Comparison of ENCODE assay signal across 8 cellular contexts in the genomic region with DNA sequence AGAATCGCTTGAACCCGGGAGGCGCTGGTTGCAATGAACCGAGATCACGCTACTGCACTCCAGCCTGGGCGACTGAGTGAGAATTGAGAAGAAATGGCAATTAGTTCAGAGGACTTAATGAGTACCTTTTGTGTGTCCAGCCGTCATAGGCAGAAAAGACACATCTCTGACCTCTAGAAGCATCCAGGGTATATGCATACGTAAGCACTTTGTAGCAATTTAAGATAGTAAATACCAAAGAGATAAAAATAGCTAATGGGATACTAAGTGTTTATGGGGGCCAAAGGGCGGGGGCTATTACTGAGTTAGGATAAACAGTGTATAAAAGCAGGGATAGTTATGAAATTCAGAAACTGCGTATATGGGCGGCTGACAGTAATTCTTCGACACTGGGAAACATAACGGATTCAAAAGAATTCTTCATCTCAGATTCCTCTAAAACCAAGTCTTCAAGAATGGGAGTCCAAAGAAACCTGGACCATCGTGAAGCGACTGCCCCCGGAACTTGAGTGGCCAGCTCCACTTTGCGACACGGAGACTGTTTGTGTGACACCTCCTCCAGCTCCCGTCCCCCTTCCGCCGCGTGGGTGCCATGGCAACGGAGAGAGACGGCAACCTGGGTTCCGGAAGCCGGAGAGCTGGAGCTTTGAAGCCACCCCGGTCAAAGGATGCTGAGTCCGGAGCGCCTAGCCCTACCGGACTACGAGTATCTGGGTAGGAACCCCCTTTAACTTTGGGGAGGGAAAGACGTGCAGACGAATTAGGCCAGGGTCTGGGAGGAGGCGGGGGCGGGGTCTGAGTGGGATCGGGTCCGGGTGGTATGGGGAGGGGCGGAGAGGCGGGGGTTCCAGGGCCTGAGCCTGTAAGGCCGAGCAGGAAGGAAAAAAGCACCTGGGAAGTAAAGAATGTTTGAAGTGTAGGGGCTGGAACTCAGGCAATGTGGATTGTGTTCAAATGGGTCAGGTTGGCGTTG. TPM values are rescaled to one million over a fixed set of nuclear protein-coding genes. Genes with fewer than 3 reads are reported as not detected.
DNase-seq lines count a peak whose midpoint lies in the region; ATAC-seq and TF ChIP-seq lines count a peak whose summit lies in the region.

A gene with protein sequence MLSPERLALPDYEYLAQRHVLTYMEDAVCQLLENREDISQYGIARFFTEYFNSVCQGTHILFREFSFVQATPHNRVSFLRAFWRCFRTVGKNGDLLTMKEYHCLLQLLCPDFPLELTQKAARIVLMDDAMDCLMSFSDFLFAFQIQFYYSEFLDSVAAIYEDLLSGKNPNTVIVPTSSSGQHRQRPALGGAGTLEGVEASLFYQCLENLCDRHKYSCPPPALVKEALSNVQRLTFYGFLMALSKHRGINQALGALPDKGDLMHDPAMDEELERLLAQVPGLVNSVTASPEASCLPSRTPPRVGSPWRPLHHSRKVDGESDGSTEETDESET (plus strand): TSS at position 624 of the 973 bp plus-strand sequence. CDS start 45 bp downstream, at position 669.

- H3K4me1 Mint-ChIP-seq in dendritic cell treated with granulocyte-macrophage colony-stimulating factor and Interleukin-4, amounts not matched to agents 40 ng/mL and 50 ng/mL, for 4 days (ENCODE audit: low read depth): peaks cover 11% of the 10 kb centered on the region

- intact Hi-C loops in dendritic cell treated with granulocyte-macrophage colony-stimulating factor and Interleukin-4, amounts not matched to agents 40 ng/mL and 50 ng/mL, for 4 days (cut with micrococcal nuclease): no loop called here

- no peaks in the 10 kb centered on the region for H3K4me1 ChIP-seq in BE2C

- peak within 1 kb of the TSS; percentile 82 for H3K27ac Mint-ChIP-seq in dendritic cell treated with granulocyte-macrophage colony-stimulating factor and Interleukin-4, amounts not matched to agents 40 ng/mL and 50 ng/mL, for 4 days

- H3K27me3 ChIP-seq in BE2C: no peaks in the 10 kb centered on the region

- H3K36me3 ChIP-seq in BE2C: no peaks in the 10 kb centered on the region

- no peaks in the 10 kb centered on the region for H3K9me3 ChIP-seq in BE2C

- peak; percentile 95 for ATAC-seq in HG03521 (IDR thresholded peaks at IDR 0.05; ENCODE audit: unreplicated experiment)
- ATAC-seq in left lobe of liver: peak; percentile 100

- TF ChIP-seq CTCF in BE2C (IDR thresholded peaks at IDR 0.05; ENCODE audit: low read depth, low read length): no peak

- DNase-seq in BE2C: peak; percentile 89
- peak; percentile 98 for DNase-seq in GM19240 (ENCODE audit: insufficient read length, low spot score)
- peak; percentile 98 for DNase-seq in NCI-H69 (lab: John Stamatoyannopoulos, UW)
- peak; percentile 88 to 93 for DNase-seq in activated CD4-positive, alpha-beta T cell treated with anti-CD3 and anti-CD28 coated beads, Interleukin-2, amount 50 U/mL, for 24 hours (ENCODE audit: low read depth in 1 of 2, low spot score in 1 of 2)
- DNase-seq in left lobe of liver (ENCODE audit: low spot score): peak; percentile 91
- DNase-seq in stimulated activated CD4-positive, alpha-beta T cell treated with anti-CD3 and anti-CD28 coated beads, Interleukin-2, amount 100 ng/mL, for 24 hours: peak; percentile 95 to 96

- H3K4me3 Mint-ChIP-seq in dendritic cell treated with granulocyte-macrophage colony-stimulating factor and Interleukin-4, amounts not matched to agents 40 ng/mL and 50 ng/mL, for 4 days: peak within 1 kb of the TSS; percentile 96

- H3K9me3 Mint-ChIP-seq in dendritic cell treated with granulocyte-macrophage colony-stimulating factor and Interleukin-4, amounts not matched to agents 40 ng/mL and 50 ng/mL, for 4 days: no peaks in the 10 kb centered on the region

- peak within 1 kb of the TSS; percentile 69 for H3K4me3 ChIP-seq in BE2C (ENCODE audit: low read depth, low read length)

- peaks cover 7% of the 10 kb centered on the region for H3K36me3 Mint-ChIP-seq in dendritic cell treated with granulocyte-macrophage colony-stimulating factor and Interleukin-4, amounts not matched to agents 40 ng/mL and 50 ng/mL, for 4 days (ENCODE audit: low read depth)

- H3K27me3 Mint-ChIP-seq in dendritic cell treated with granulocyte-macrophage colony-stimulating factor and Interleukin-4, amounts not matched to agents 40 ng/mL and 50 ng/mL, for 4 days: peaks cover 2% of the 10 kb centered on the region

RNA-seq across cellular contexts. Expression of the gene that starts here (rescaled TPM):
- polyA plus RNA-seq in BE2C (2012; ENCODE audit: insufficient read depth, insufficient read length, low read depth): 27.3 TPM
- total RNA-seq in left lobe of liver: 4.1 TPM

Comparison
In these comparisons a context has a peak if more than half of its experiments do, and no peak if none do; other contexts are left out.
1. Peak in every context shown above with its lines: DNase-seq, ATAC-seq and H3K4me3 ChIP-seq.